19 cellular contexts compared by ENCODE assay signal in genomic region chr2:40034198-40034597, GRCh38.
DNase-seq lines count a peak whose midpoint lies in the region; FAIRE-seq and TF ChIP-seq lines count a peak whose summit lies in the region.
"Had no signal": no experiment of that assay in that cellular context is flagged by ENCODE, and none has a peak within 500 bp of the region (broad histone marks: within the 10 kb centered on the region; RNA-seq: fewer than 3 reads in every experiment).

No MANE protein-coding gene starts in this region.

- H3K36me3 Mint-ChIP-seq in astrocyte (ENCODE audit: low read depth, unreplicated experiment) = no peaks in the 10 kb centered on the region
- H3K36me3 Mint-ChIP-seq: activated naive CD8-positive, alpha-beta T cell treated with anti-CD3 and anti-CD28 coated beads for 36 hours had no signal

- H3K27ac ChIP-seq in AG04450 (ENCODE audit: low read depth, low read length) (no peak overlapping the region), astrocyte (ENCODE audit: low read depth, low read length) (peak overlapping the region; percentile 60), smooth muscle cell (ENCODE audit: low read depth) (no peak overlapping the region)
- H3K27ac ChIP-seq: esophagus squamous epithelium, right atrium auricular region had no signal

- H3K4me1 ChIP-seq in astrocyte (ENCODE audit: insufficient read depth, low read length) (peaks cover 18% of the 10 kb centered on the region), smooth muscle cell (ENCODE audit: low read depth) (no peaks in the 10 kb centered on the region)
- H3K4me1 ChIP-seq: esophagus squamous epithelium, right atrium auricular region had no signal

- H3K4me3 ChIP-seq in AG04450 (ENCODE audit: low read depth, low read length) (no peak overlapping the region), astrocyte (ENCODE audit: insufficient read depth, low read depth, low read length) (no peak overlapping the region), smooth muscle cell (no peak overlapping the region)
- H3K4me3 ChIP-seq: esophagus squamous epithelium, GM23338, lung, right atrium auricular region had no signal

- H3K27me3 ChIP-seq in AG04450 (ENCODE audit: control insufficient read depth, insufficient read depth, low read length) (no peaks in the 10 kb centered on the region), astrocyte (ENCODE audit: insufficient read depth, low read length) (no peaks in the 10 kb centered on the region), smooth muscle cell (ENCODE audit: low read depth) (no peaks in the 10 kb centered on the region)
- H3K27me3 ChIP-seq: esophagus squamous epithelium, right atrium auricular region had no signal

- CTCF ChIA-PET in AG04450 (lab: Charles Lee) = interaction anchor here (2.1 kb wide), 1 partner anchor 66 kb away, joined by 5 read pairs; no protein-coding TSS in a partner anchor

- 67% methylated on average over 3 of the region's 3 CpGs for WGBS in smooth muscle cell (ENCODE audit: low lambda C conversion rate)

- peaks cover 6% of the 10 kb centered on the region for H3K9me3 Mint-ChIP-seq in astrocyte (ENCODE audit: unreplicated experiment)

- no peak overlapping the region for H3K4me3 Mint-ChIP-seq in astrocyte (ENCODE audit: unreplicated experiment)
- H3K4me3 Mint-ChIP-seq: activated naive CD8-positive, alpha-beta T cell treated with anti-CD3 and anti-CD28 coated beads for 36 hours; GM23338; nephron progenitor cell had no signal

- H3K79me2 ChIP-seq in astrocyte (ENCODE audit: insufficient read depth, low read length) (no peaks in the 10 kb centered on the region), smooth muscle cell (ENCODE audit: low read depth) (no peaks in the 10 kb centered on the region)

- H3K27ac Mint-ChIP-seq in astrocyte (ENCODE audit: unreplicated experiment) = peak overlapping the region; percentile 84
- H3K27ac Mint-ChIP-seq: activated naive CD8-positive, alpha-beta T cell treated with anti-CD3 and anti-CD28 coated beads for 36 hours; GM23338; nephron progenitor cell had no signal

- no peak overlapping the region for H3K4me2 ChIP-seq in astrocyte (ENCODE audit: low read length)
- H3K4me2 ChIP-seq in smooth muscle cell = no peak overlapping the region
- H3K4me2 ChIP-seq: GM23338 had no signal

- peak; percentile 70 for FAIRE-seq in astrocyte (lab: Jason Lieb, UNC)
- FAIRE-seq: colon had no signal

- POLR2A ChIA-PET in AG04450 (lab: Yijun Ruan, JAX) = interaction anchor here (1.0 to 1.9 kb wide), 3 partner anchors 45 to 94 kb away, joined by 3 to 6 read pairs (median 5); no protein-coding TSS in a partner anchor

- TF ChIP-seq CTCF in AG04450 (IDR thresholded peaks at IDR 0.05; ENCODE audit: low read depth, low read length) = no peak
- no peak for TF ChIP-seq CTCF in astrocyte (IDR thresholded peaks at IDR 0.05; ENCODE audit: insufficient read depth, low read depth, low read length)
- TF ChIP-seq CTCF in smooth muscle cell (IDR thresholded peaks at IDR 0.05; ENCODE audit: borderline replicate concordance, insufficient read depth, poor library complexity, severe bottlenecking) = no peak

- no peaks in the 10 kb centered on the region for H4K20me1 ChIP-seq in astrocyte (ENCODE audit: insufficient read depth, low read length)
- no peaks in the 10 kb centered on the region for H4K20me1 ChIP-seq in smooth muscle cell (ENCODE audit: low read depth)

- H3K9me3 ChIP-seq in AG04450 (ENCODE audit: control insufficient read depth, insufficient read depth, low read length) (peaks cover 14% of the 10 kb centered on the region), astrocyte (ENCODE audit: insufficient read depth, low read depth, low read length) (peaks cover 8% of the 10 kb centered on the region), smooth muscle cell (replicated peaks; ENCODE audit: low read depth) (no peaks in the 10 kb centered on the region)
- H3K9me3 ChIP-seq: esophagus squamous epithelium had no signal

- no peaks in the 10 kb centered on the region for H3K36me3 ChIP-seq in astrocyte (ENCODE audit: insufficient read depth, low read length)
- no peaks in the 10 kb centered on the region for H3K36me3 ChIP-seq in smooth muscle cell (ENCODE audit: low read depth)
- H3K36me3 ChIP-seq: esophagus squamous epithelium, right atrium auricular region had no signal

- no peaks in the 10 kb centered on the region for H3K27me3 Mint-ChIP-seq in astrocyte (ENCODE audit: low read depth, unreplicated experiment)

- peak overlapping the region; percentile 7 for H3K9ac ChIP-seq in astrocyte (ENCODE audit: low read length)
- no peak overlapping the region for H3K9ac ChIP-seq in smooth muscle cell (ENCODE audit: low read depth)

- no peaks in the 10 kb centered on the region for H3F3A ChIP-seq in smooth muscle cell (ENCODE audit: low read depth)

- H2AFZ ChIP-seq in astrocyte (ENCODE audit: low read depth, low read length) (no peak overlapping the region), smooth muscle cell (ENCODE audit: low read depth) (no peak overlapping the region)
- H2AFZ ChIP-seq: GM23338 had no signal

- DNase-seq in AG04450 (ENCODE audit: low read depth, low spot score) (peak; percentile 70), HS-5 (ENCODE audit: low read depth) (peak; percentile 95), astrocyte (ENCODE audit: low read depth) (peak; percentile 82), foreskin melanocyte (peak; percentile 1), smooth muscle cell (lab: John Stamatoyannopoulos, UW; ENCODE audit: unreplicated experiment) (no peak), cerebellar cortex (ENCODE audit: low spot score) (no peak)
- DNase-seq in central memory CD4-positive, alpha-beta T cell = no peak
- no peak for DNase-seq in stimulated activated CD8-positive, alpha-beta memory T cell treated with anti-CD3 and anti-CD28 coated beads, Interleukin-4, amount 100 ng/mL, for 48 hours
- DNase-seq: activated naive CD8-positive, alpha-beta T cell treated with anti-CD3 and anti-CD28 coated beads for 36 hours; activated T-cell treated with anti-CD3 and anti-CD28 coated beads, Interleukin-2, amount 50 U/mL, for 48 hours; esophagus squamous epithelium; NCI-H1105; nephron progenitor cell; SIG-M5; stimulated activated CD4-positive, alpha-beta T cell treated with anti-CD3 and anti-CD28 coated beads, Interleukin-2, amount 100 ng/mL, for 24 hours had no signal

- peaks cover 15% of the 10 kb centered on the region for H3K4me1 Mint-ChIP-seq in astrocyte (ENCODE audit: low read depth, unreplicated experiment)
- H3K4me1 Mint-ChIP-seq: GM23338, nephron progenitor cell had no signal

Comparison
In these comparisons a context has a peak if more than half of its experiments do, and no peak if none do; other contexts are left out.
1. DNase-seq: peak in AG04450 (single experiment), HS-5 (single experiment), astrocyte (single experiment) and foreskin melanocyte (single experiment); none in smooth muscle cell (single experiment), central memory CD4-positive, alpha-beta T cell (single experiment), cerebellar cortex (single experiment) and stimulated activated CD8-positive, alpha-beta memory T cell treated with anti-CD3 and anti-CD28 coated beads, Interleukin-4, amount 100 ng/mL, for 48 hours (single experiment).